ENCODE assay signal across 3 cellular contexts in the genomic region with DNA sequence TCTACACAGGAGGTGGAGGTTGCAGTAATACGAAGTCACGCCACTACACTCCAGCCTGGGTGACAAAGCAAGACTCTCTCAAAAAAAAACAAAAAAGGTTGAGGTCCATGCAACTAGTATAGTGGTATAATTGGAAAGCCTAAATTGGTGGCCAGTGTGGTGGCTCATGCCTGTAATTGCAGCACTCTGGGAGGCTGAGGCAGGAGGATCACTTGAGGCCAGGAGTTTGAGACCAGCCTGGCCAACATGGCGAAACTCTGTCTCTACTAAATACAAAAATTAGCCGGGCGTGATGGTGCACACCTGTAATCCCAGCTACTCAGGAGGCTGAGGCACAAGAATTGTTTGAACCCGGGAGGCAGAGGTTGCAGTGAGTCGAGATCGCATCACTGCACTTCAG. TPM values are rescaled to one million over a fixed set of nuclear protein-coding genes. Genes with fewer than 3 reads are reported as not detected.
"Had no signal": no experiment of that assay in that cellular context is flagged by ENCODE, and none has a peak within 500 bp of the region (broad histone marks: within the 10 kb centered on the region; RNA-seq: fewer than 3 reads in every experiment).

No MANE protein-coding gene starts in this region.

RNA-seq across cellular contexts. Expression of a gene that starts 23.2 kb away (rescaled TPM):
- total RNA-seq: HFFc6, HT1080, IMR-90 had no signal
- polyA plus RNA-seq: IMR-90 had no signal
